Comparison of ENCODE assay signal across 8 cellular contexts in the genomic region with DNA sequence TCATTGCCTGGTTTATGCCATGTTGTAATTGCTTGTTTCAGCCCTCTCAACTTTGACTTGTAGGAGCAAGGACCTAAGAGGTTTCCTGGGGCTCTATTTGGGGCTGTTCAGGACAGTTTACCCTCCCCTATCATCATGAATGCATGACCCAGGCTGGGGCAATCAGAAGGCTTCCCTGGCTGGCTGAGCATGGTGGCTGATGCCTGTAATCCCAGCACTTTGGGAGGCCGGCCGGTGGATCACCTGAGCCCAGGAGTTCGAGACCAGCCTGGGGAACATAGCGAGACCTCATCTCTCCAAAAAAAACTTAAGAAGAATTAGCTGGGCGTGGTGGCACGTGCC. TPM values are rescaled to one million over a fixed set of nuclear protein-coding genes. Genes with fewer than 3 reads are reported as not detected.
DNase-seq lines count a peak whose midpoint lies in the region; ATAC-seq and TF ChIP-seq lines count a peak whose summit lies in the region.

No MANE protein-coding gene starts in this region.

- TF ChIP-seq CTCF in glutamatergic neuron (IDR thresholded peaks at IDR 0.05; ENCODE audit: partially characterized antibody, unreplicated experiment), result no peak

- H3K27me3 Mint-ChIP-seq in glutamatergic neuron (ENCODE audit: unreplicated experiment), result peaks cover 2% of the 10 kb centered on the region

- ATAC-seq in SK-N-SH treated with all-trans-retinoic acid at 6 μM for 48 hours, result peak; percentile 28
- no peak for ATAC-seq in left lobe of liver

- DNase-seq in glutamatergic neuron, result no peak
- no peak for DNase-seq in skeletal muscle cell (ENCODE audit: low read depth)
- DNase-seq in stimulated activated CD4-positive, alpha-beta T cell treated with anti-CD3 and anti-CD28 coated beads, Interleukin-4, amount 100 ng/mL, for 24 hours, result no peak
- no peak for DNase-seq in NCI-H526 (lab: John Stamatoyannopoulos, UW)
- no peak for DNase-seq in NCI-H510A (lab: John Stamatoyannopoulos, UW)
- DNase-seq in left lobe of liver (ENCODE audit: low spot score), result no peak

- peak overlapping the region; percentile 53; the same call in 1 of the 2 replicates for H3K4me3 ChIP-seq in GM08714 (ENCODE audit: low read length)
- H3K4me3 ChIP-seq in skeletal muscle cell (ENCODE audit: low read depth, low read length), result peak overlapping the region; percentile 42

- H3K9me3 Mint-ChIP-seq in glutamatergic neuron (ENCODE audit: unreplicated experiment), result peaks cover 1% of the 10 kb centered on the region

- H3K27ac Mint-ChIP-seq in glutamatergic neuron (ENCODE audit: unreplicated experiment), result no peak overlapping the region

- H3K36me3 Mint-ChIP-seq in glutamatergic neuron (ENCODE audit: unreplicated experiment), result no peaks in the 10 kb centered on the region

- peaks cover 1% of the 10 kb centered on the region for H3K4me1 Mint-ChIP-seq in glutamatergic neuron (ENCODE audit: low read depth, unreplicated experiment)

- H3K4me3 Mint-ChIP-seq in glutamatergic neuron (ENCODE audit: unreplicated experiment), result peak overlapping the region; percentile 80

TF ChIP-seq in SK-N-SH treated with all-trans-retinoic acid at 6 μM for 48 hours, 23 proteins besides CTCF, POLR2A, EP300 and RAD21:
- TF ChIP-seq ZNF565 (CRISPR knock-in tag; conservative IDR thresholded peaks at IDR 0.05; ENCODE audit: low read depth) (no peak), TOX (CRISPR knock-in tag; IDR thresholded peaks at IDR 0.05; ENCODE audit: borderline replicate concordance) (no peak), ZC3H10 (CRISPR knock-in tag; IDR thresholded peaks at IDR 0.05) (no peak), ZFP3 (CRISPR knock-in tag; IDR thresholded peaks at IDR 0.05) (no peak), ZNF70 (CRISPR knock-in tag; IDR thresholded peaks at IDR 0.05) (no peak), RARB (CRISPR knock-in tag; IDR thresholded peaks at IDR 0.05) (no peak), ESRRG (CRISPR knock-in tag; IDR thresholded peaks at IDR 0.05) (no peak), BACH2 (CRISPR knock-in tag; IDR thresholded peaks at IDR 0.05; ENCODE audit: borderline replicate concordance) (no peak), TCF4 (CRISPR knock-in tag; IDR thresholded peaks at IDR 0.05; ENCODE audit: borderline replicate concordance) (no peak)
- TF ChIP-seq, protein P1, sequence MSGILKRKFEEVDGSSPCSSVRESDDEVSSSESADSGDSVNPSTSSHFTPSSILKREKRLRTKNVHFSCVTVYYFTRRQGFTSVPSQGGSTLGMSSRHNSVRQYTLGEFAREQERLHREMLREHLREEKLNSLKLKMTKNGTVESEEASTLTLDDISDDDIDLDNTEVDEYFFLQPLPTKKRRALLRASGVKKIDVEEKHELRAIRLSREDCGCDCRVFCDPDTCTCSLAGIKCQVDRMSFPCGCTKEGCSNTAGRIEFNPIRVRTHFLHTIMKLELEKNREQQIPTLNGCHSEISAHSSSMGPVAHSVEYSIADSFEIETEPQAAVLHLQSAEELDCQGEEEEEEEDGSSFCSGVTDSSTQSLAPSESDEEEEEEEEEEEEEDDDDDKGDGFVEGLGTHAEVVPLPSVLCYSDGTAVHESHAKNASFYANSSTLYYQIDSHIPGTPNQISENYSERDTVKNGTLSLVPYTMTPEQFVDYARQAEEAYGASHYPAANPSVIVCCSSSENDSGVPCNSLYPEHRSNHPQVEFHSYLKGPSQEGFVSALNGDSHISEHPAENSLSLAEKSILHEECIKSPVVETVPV (CRISPR knock-in tag; IDR thresholded peaks at IDR 0.05), result no peak
- TF ChIP-seq, protein P2, sequence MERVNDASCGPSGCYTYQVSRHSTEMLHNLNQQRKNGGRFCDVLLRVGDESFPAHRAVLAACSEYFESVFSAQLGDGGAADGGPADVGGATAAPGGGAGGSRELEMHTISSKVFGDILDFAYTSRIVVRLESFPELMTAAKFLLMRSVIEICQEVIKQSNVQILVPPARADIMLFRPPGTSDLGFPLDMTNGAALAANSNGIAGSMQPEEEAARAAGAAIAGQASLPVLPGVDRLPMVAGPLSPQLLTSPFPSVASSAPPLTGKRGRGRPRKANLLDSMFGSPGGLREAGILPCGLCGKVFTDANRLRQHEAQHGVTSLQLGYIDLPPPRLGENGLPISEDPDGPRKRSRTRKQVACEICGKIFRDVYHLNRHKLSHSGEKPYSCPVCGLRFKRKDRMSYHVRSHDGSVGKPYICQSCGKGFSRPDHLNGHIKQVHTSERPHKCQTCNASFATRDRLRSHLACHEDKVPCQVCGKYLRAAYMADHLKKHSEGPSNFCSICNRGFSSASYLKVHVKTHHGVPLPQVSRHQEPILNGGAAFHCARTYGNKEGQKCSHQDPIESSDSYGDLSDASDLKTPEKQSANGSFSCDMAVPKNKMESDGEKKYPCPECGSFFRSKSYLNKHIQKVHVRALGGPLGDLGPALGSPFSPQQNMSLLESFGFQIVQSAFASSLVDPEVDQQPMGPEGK (CRISPR knock-in tag; IDR thresholded peaks at IDR 0.05; ENCODE audit: borderline replicate concordance), result no peak
- TF ChIP-seq, protein P3, sequence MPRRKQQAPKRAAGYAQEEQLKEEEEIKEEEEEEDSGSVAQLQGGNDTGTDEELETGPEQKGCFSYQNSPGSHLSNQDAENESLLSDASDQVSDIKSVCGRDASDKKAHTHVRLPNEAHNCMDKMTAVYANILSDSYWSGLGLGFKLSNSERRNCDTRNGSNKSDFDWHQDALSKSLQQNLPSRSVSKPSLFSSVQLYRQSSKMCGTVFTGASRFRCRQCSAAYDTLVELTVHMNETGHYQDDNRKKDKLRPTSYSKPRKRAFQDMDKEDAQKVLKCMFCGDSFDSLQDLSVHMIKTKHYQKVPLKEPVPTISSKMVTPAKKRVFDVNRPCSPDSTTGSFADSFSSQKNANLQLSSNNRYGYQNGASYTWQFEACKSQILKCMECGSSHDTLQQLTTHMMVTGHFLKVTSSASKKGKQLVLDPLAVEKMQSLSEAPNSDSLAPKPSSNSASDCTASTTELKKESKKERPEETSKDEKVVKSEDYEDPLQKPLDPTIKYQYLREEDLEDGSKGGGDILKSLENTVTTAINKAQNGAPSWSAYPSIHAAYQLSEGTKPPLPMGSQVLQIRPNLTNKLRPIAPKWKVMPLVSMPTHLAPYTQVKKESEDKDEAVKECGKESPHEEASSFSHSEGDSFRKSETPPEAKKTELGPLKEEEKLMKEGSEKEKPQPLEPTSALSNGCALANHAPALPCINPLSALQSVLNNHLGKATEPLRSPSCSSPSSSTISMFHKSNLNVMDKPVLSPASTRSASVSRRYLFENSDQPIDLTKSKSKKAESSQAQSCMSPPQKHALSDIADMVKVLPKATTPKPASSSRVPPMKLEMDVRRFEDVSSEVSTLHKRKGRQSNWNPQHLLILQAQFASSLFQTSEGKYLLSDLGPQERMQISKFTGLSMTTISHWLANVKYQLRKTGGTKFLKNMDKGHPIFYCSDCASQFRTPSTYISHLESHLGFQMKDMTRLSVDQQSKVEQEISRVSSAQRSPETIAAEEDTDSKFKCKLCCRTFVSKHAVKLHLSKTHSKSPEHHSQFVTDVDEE (CRISPR knock-in tag; IDR thresholded peaks at IDR 0.05), result no peak

RNA-seq across cellular contexts. Expression of a gene that starts 6.1 kb away (rescaled TPM):
- total RNA-seq in glutamatergic neuron (ENCODE audit: unreplicated experiment), result 137 TPM
- total RNA-seq in left lobe of liver, result 53.3 TPM

RNA-seq across cellular contexts. Expression of a gene that starts 11.4 kb away (rescaled TPM):
- 25.6 TPM for total RNA-seq in glutamatergic neuron (ENCODE audit: unreplicated experiment)
- total RNA-seq in left lobe of liver, result 62.4 TPM

RNA-seq across cellular contexts. Expression of a gene that starts 47.6 kb away (rescaled TPM):
- total RNA-seq in glutamatergic neuron (ENCODE audit: unreplicated experiment) (341 TPM), left lobe of liver (47.4 TPM)

RNA-seq across cellular contexts. Expression of a gene that starts 54.8 kb away (rescaled TPM):
- total RNA-seq in glutamatergic neuron (ENCODE audit: unreplicated experiment) (23.6 TPM), left lobe of liver (2.8 TPM)

RNA-seq across cellular contexts. Expression of a gene that starts 57.0 kb away (rescaled TPM):
- total RNA-seq in glutamatergic neuron (ENCODE audit: unreplicated experiment) (8.9 TPM), left lobe of liver (3.2 TPM)
